In the genomic region with DNA sequence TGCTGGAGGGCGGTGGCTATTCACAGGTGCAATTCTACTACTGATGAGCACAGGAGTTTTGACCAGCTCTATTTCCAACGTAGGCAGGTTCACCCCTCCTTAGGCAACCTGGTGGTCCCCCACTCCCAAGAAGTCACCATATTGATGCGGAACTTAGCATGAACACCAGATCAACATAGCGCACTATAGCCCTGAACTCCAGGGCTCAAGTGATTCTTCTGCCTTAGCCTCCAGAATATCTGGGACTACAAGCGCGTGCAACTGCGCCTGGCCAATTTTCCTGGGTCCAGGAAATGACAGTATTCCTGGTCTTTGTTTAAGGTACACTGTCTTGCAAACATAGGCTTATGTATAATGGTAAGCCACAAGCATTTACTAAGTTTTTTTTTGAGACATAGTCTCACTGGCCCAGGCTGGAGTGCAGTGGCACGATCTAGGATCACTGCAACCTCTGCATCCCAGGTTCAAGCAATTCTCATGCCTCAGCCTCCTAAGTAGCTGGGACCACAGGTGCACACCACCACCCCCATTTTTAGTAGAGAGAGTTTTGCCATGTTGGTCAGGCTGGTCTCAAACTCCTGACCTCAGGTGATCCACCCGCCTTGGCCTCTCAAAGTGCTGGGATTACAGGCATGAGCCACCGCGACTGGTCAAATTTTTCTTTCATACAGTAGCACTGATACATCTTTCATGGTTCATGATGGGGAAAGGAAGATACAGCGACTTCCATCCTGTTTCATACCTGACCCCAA, we compare ENCODE assay signal across 1 cellular context.
TF ChIP-seq lines count a peak whose summit lies in the region.

No MANE protein-coding gene starts in this region.

TF ChIP-seq in GM23338, 12 proteins besides CTCF, POLR2A, EP300 and RAD21 (continued from another document):
- TF ChIP-seq, protein P1, sequence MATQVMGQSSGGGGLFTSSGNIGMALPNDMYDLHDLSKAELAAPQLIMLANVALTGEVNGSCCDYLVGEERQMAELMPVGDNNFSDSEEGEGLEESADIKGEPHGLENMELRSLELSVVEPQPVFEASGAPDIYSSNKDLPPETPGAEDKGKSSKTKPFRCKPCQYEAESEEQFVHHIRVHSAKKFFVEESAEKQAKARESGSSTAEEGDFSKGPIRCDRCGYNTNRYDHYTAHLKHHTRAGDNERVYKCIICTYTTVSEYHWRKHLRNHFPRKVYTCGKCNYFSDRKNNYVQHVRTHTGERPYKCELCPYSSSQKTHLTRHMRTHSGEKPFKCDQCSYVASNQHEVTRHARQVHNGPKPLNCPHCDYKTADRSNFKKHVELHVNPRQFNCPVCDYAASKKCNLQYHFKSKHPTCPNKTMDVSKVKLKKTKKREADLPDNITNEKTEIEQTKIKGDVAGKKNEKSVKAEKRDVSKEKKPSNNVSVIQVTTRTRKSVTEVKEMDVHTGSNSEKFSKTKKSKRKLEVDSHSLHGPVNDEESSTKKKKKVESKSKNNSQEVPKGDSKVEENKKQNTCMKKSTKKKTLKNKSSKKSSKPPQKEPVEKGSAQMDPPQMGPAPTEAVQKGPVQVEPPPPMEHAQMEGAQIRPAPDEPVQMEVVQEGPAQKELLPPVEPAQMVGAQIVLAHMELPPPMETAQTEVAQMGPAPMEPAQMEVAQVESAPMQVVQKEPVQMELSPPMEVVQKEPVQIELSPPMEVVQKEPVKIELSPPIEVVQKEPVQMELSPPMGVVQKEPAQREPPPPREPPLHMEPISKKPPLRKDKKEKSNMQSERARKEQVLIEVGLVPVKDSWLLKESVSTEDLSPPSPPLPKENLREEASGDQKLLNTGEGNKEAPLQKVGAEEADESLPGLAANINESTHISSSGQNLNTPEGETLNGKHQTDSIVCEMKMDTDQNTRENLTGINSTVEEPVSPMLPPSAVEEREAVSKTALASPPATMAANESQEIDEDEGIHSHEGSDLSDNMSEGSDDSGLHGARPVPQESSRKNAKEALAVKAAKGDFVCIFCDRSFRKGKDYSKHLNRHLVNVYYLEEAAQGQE (IDR thresholded peaks at IDR 0.05; ENCODE audit: unreplicated experiment) = no peak
- no peak for TF ChIP-seq CREB1 (CRISPR knock-in tag; IDR thresholded peaks at IDR 0.05; ENCODE audit: low read depth)
- TF ChIP-seq, protein P2, sequence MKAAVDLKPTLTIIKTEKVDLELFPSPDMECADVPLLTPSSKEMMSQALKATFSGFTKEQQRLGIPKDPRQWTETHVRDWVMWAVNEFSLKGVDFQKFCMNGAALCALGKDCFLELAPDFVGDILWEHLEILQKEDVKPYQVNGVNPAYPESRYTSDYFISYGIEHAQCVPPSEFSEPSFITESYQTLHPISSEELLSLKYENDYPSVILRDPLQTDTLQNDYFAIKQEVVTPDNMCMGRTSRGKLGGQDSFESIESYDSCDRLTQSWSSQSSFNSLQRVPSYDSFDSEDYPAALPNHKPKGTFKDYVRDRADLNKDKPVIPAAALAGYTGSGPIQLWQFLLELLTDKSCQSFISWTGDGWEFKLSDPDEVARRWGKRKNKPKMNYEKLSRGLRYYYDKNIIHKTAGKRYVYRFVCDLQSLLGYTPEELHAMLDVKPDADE (IDR thresholded peaks at IDR 0.05) = no peak
- no peak for TF ChIP-seq STAT1 (IDR thresholded peaks at IDR 0.05; ENCODE audit: unreplicated experiment)
- TF ChIP-seq EZH2 (IDR thresholded peaks at IDR 0.05; ENCODE audit: low read depth, unreplicated experiment) = no peak
